Comparison of ENCODE assay signal across 1 cellular context in the genomic region with DNA sequence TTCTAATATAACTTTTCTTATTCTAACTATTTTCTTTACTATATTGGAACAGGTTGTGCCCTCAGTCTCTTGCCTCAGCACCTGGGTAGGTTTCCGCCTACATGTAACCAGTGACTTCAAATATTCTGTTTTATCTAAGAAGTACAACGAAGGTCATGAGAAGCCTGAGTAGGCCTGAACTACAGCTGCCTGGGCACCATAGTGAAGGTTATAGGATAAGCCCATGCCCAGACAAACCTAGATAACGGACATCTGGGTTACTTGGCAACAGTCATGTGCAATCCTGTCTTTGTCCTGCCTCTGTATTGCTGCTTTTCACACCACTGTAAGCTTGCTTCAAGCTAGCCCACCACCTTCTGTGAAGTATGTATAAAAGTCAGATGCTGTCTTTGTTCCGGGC.
TF ChIP-seq lines count a peak whose summit lies in the region.

No MANE protein-coding gene starts in this region.

TF ChIP-seq in GM23338, 12 proteins besides CTCF, POLR2A, EP300 and RAD21 (continued from another document):
- TF ChIP-seq ZNF462 (CRISPR knock-in tag; IDR thresholded peaks at IDR 0.05) (no peak), ZNF114 (CRISPR knock-in tag; IDR thresholded peaks at IDR 0.05) (no peak), POLR2AphosphoS5 (IDR thresholded peaks at IDR 0.05; ENCODE audit: low read depth) (no peak), EZH2phosphoT487 (IDR thresholded peaks at IDR 0.05; ENCODE audit: unreplicated experiment) (no peak), JUNB (IDR thresholded peaks at IDR 0.05; ENCODE audit: unreplicated experiment) (no peak), EZH2 (IDR thresholded peaks at IDR 0.05; ENCODE audit: low read depth, unreplicated experiment) (no peak), STAT1 (IDR thresholded peaks at IDR 0.05; ENCODE audit: unreplicated experiment) (no peak), ZNF331 (CRISPR knock-in tag; IDR thresholded peaks at IDR 0.05; ENCODE audit: low read depth) (no peak), NANOG (IDR thresholded peaks at IDR 0.05; ENCODE audit: borderline replicate concordance) (no peak)
- TF ChIP-seq, protein P1, sequence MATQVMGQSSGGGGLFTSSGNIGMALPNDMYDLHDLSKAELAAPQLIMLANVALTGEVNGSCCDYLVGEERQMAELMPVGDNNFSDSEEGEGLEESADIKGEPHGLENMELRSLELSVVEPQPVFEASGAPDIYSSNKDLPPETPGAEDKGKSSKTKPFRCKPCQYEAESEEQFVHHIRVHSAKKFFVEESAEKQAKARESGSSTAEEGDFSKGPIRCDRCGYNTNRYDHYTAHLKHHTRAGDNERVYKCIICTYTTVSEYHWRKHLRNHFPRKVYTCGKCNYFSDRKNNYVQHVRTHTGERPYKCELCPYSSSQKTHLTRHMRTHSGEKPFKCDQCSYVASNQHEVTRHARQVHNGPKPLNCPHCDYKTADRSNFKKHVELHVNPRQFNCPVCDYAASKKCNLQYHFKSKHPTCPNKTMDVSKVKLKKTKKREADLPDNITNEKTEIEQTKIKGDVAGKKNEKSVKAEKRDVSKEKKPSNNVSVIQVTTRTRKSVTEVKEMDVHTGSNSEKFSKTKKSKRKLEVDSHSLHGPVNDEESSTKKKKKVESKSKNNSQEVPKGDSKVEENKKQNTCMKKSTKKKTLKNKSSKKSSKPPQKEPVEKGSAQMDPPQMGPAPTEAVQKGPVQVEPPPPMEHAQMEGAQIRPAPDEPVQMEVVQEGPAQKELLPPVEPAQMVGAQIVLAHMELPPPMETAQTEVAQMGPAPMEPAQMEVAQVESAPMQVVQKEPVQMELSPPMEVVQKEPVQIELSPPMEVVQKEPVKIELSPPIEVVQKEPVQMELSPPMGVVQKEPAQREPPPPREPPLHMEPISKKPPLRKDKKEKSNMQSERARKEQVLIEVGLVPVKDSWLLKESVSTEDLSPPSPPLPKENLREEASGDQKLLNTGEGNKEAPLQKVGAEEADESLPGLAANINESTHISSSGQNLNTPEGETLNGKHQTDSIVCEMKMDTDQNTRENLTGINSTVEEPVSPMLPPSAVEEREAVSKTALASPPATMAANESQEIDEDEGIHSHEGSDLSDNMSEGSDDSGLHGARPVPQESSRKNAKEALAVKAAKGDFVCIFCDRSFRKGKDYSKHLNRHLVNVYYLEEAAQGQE (IDR thresholded peaks at IDR 0.05; ENCODE audit: unreplicated experiment), result no peak
- TF ChIP-seq, protein P2, sequence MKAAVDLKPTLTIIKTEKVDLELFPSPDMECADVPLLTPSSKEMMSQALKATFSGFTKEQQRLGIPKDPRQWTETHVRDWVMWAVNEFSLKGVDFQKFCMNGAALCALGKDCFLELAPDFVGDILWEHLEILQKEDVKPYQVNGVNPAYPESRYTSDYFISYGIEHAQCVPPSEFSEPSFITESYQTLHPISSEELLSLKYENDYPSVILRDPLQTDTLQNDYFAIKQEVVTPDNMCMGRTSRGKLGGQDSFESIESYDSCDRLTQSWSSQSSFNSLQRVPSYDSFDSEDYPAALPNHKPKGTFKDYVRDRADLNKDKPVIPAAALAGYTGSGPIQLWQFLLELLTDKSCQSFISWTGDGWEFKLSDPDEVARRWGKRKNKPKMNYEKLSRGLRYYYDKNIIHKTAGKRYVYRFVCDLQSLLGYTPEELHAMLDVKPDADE (IDR thresholded peaks at IDR 0.05), result no peak
